In genomic region chr11:1341928-1342524, GRCh38 we compare ENCODE assay signal across 12 cellular contexts. TPM values are rescaled to one million over a fixed set of nuclear protein-coding genes. Genes with fewer than 3 reads are reported as not detected.
DNase-seq lines count a peak whose midpoint lies in the region; FAIRE-seq and TF ChIP-seq lines count a peak whose summit lies in the region.
"Had no signal": no experiment of that assay in that cellular context is flagged by ENCODE, and none has a peak within 500 bp of the region (broad histone marks: within the 10 kb centered on the region; RNA-seq: fewer than 3 reads in every experiment).

No MANE protein-coding gene starts in this region.

- peaks cover 13% of the 10 kb centered on the region for H3K4me1 Mint-ChIP-seq in CD14-positive monocyte

- intact Hi-C loops in CD14-positive monocyte (cut with micrococcal nuclease), result no loop called here

- DNase-seq in CD14-positive monocyte (ENCODE audit: low spot score), result peak; percentile 23
- DNase-seq in HTR-8/SVneo (ENCODE audit: insufficient read length, low spot score), result peak; percentile 51
- DNase-seq in cerebellar cortex (ENCODE audit: low spot score), result peak; percentile 38
- peak; percentile 22 to 26 for DNase-seq in lung microvascular endothelial cell (ENCODE audit: low read depth in 2 of 2)
- no peak for DNase-seq in NCI-H1105 (lab: John Stamatoyannopoulos, UW)
- DNase-seq in NCI-H2081 treated with DMSO at 0.1 percent for 48 hours (lab: John Stamatoyannopoulos, UW), result no peak
- DNase-seq in KG1 (lab: John Stamatoyannopoulos, UW), result no peak
- DNase-seq: activated T-cell treated with anti-CD3 and anti-CD28 coated beads, Interleukin-2, amount 50 U/mL, for 4 hours; cerebellar nuclear complex; DND-41; KBM-7; NK-92 treated with Interleukin-12 subunit alpha and Interleukin-12 subunit beta, amount 100 ng/mL, for 24 hours had no signal

- no peak overlapping the region for H3K27ac Mint-ChIP-seq in CD14-positive monocyte

- FAIRE-seq in HTR-8/SVneo (lab: Jason Lieb, UNC), result peak; percentile 85

- no peak for TF ChIP-seq CTCF in CD14-positive monocyte (IDR thresholded peaks at IDR 0.05)

- H3K27me3 Mint-ChIP-seq in CD14-positive monocyte (ENCODE audit: low read depth in 3 of 3), result peaks cover 5 to 16% (median 14%) of the 10 kb centered on the region in 3 donors

- H3K36me3 Mint-ChIP-seq in CD14-positive monocyte, result peaks cover 2 to 5% of the 10 kb centered on the region in 2 donors

- peaks cover 1 to 9% (median 6%) of the 10 kb centered on the region in 7 donors for H3K9me3 Mint-ChIP-seq in CD14-positive monocyte

- H3K4me3 Mint-ChIP-seq in CD14-positive monocyte, result no peak overlapping the region
- H3K4me3 Mint-ChIP-seq: activated T-cell treated with anti-CD3 and anti-CD28 coated beads, Interleukin-2, amount 50 U/mL, for 4 hours had no signal

RNA-seq across cellular contexts. Expression of gene TOLLIP, which starts 32.6 kb away (rescaled TPM):
- polyA plus RNA-seq in CD14-positive monocyte, result 10 to 100 TPM; 67.9 to 71.7 TPM
- total RNA-seq in lung microvascular endothelial cell, result 18.7 and 23.6 TPM in 2 replicates

RNA-seq across cellular contexts. Expression of gene BRSK2, which starts 47.7 kb away (rescaled TPM):
- not detected for polyA plus RNA-seq in CD14-positive monocyte
- 0.22 and 0.40 TPM in 2 replicates for total RNA-seq in lung microvascular endothelial cell

Comparison
In these comparisons a context has a peak if more than half of its experiments do, and no peak if none do; other contexts are left out.
1. DNase-seq: peak in CD14-positive monocyte (single experiment), HTR-8/SVneo (single experiment), cerebellar cortex (single experiment) and lung microvascular endothelial cell (2 of 2); none in NCI-H1105 (single experiment), NCI-H2081 treated with DMSO at 0.1 percent for 48 hours (single experiment) and KG1 (single experiment).